In the genomic region with DNA sequence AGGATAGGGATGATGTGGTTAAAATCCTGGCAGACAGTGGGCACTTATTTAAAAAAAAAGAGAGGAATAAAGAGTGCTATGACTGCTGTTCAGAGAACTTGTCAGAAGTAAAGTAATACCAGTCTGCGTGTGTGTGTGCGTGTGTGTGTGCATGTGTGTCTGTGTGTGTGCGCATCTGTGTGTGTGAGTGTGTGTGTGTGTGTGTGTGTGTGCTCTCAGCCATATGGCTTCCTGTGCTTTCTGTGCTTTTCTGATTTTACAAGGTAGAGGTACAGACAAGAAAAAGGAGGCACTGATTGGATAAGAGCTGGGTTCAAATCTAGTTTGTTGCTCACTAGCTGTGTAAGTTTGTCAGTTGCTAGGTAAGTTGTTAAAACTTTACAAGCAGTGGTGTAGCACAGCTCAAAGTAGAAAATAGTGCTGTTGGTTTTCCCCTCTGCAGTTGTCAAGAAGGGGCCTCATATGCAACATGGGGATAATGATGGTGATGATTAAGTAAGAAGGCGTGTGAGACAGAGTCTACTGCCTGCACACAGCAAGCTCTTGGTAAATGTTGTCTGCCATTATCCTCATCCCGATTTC, we compare ENCODE assay signal across 11 cellular contexts.
DNase-seq lines count a peak whose midpoint lies in the region; ATAC-seq and TF ChIP-seq lines count a peak whose summit lies in the region.
"Had no signal": no experiment of that assay in that cellular context is flagged by ENCODE, and none has a peak within 500 bp of the region (broad histone marks: within the 10 kb centered on the region; RNA-seq: fewer than 3 reads in every experiment).

No MANE protein-coding gene starts in this region.

- no peak overlapping the region for H3K4me3 Mint-ChIP-seq in CD8-positive, alpha-beta T cell
- no peak overlapping the region for H3K4me3 Mint-ChIP-seq in activated naive CD8-positive, alpha-beta T cell

- H2BK5ac ChIP-seq in IMR-90 (ENCODE audit: low read depth, low read length, poor library complexity, severe bottlenecking) (peak overlapping the region; percentile 76), mesenchymal stem cell (ENCODE audit: low read depth, low read length, poor library complexity, severe bottlenecking) (no peak overlapping the region)

- H3K27me3 ChIP-seq in CD8-positive, alpha-beta T cell (ENCODE audit: insufficient read depth, low read length): no peaks in the 10 kb centered on the region
- H3K27me3 ChIP-seq in IMR-90 (ENCODE audit: control insufficient read depth, insufficient read depth, low read length) (no peaks in the 10 kb centered on the region), mesenchymal stem cell (ENCODE audit: control insufficient read depth in 1 of 2, insufficient read depth in 1 of 2, low read length in 2 of 2) (no peaks in the 10 kb centered on the region)
- H3K27me3 ChIP-seq: cardiac muscle cell had no signal

- POLR2A ChIA-PET in CD8-positive, alpha-beta T cell (lab: Charles Lee): interaction anchor here (0.9 kb wide), 1 partner anchor 169 kb away, joined by 3 read pairs; no protein-coding TSS in a partner anchor
- POLR2A ChIA-PET in IMR-90 (lab: Charles Lee; ENCODE audit: unreplicated experiment): no interaction called here

- ATAC-seq in CD8-positive, alpha-beta T cell: no peak
- ATAC-seq in IMR-90 (ENCODE audit: low read depth) (peak; percentile 45), HG03342 (IDR thresholded peaks at IDR 0.05; ENCODE audit: unreplicated experiment) (no peak), GM18858 (IDR thresholded peaks at IDR 0.05; ENCODE audit: unreplicated experiment) (no peak)

- peak overlapping the region; percentile 71 for H2BK120ac ChIP-seq in IMR-90 (ENCODE audit: low read depth, low read length)
- no peak overlapping the region for H2BK120ac ChIP-seq in mesenchymal stem cell (ENCODE audit: low read depth, low read length)

- H3K14ac ChIP-seq in IMR-90 (replicated peaks; ENCODE audit: low read depth, low read length) (peak overlapping the region; percentile 51), mesenchymal stem cell (ENCODE audit: low read length in 2 of 2) (no peak overlapping the region)

- H3K79me1 ChIP-seq in IMR-90 (ENCODE audit: low read depth in 1 of 2, low read length in 2 of 2) (no peaks in the 10 kb centered on the region), mesenchymal stem cell (replicated peaks; ENCODE audit: low read length, poor library complexity, severe bottlenecking) (no peaks in the 10 kb centered on the region)

- TF ChIP-seq RAD21 in IMR-90 (IDR thresholded peaks at IDR 0.05; ENCODE audit: low read length): no peak

- no peaks in the 10 kb centered on the region for H3K36me3 Mint-ChIP-seq in CD8-positive, alpha-beta T cell
- no peaks in the 10 kb centered on the region for H3K36me3 Mint-ChIP-seq in activated naive CD8-positive, alpha-beta T cell

- H3K9me3 ChIP-seq in CD8-positive, alpha-beta T cell (ENCODE audit: low read length): no peaks in the 10 kb centered on the region
- H3K9me3 ChIP-seq in IMR-90 (ENCODE audit: control insufficient read depth, insufficient read depth, low read length) (no peaks in the 10 kb centered on the region), mesenchymal stem cell (ENCODE audit: control insufficient read depth, low read length) (no peaks in the 10 kb centered on the region)

- H3K23ac ChIP-seq in IMR-90 (ENCODE audit: low read depth, low read length): peak overlapping the region; percentile 26
- no peak overlapping the region for H3K23ac ChIP-seq in mesenchymal stem cell (ENCODE audit: low read length in 2 of 2)

- no TSS peak for BruUV-seq in IMR-90 (replicated peaks; lab: Mats Ljungman, UMichigan)

- peaks cover 50% of the 10 kb centered on the region for H3K4me1 Mint-ChIP-seq in CD8-positive, alpha-beta T cell (ENCODE audit: low read depth)
- peaks cover 48% of the 10 kb centered on the region for H3K4me1 Mint-ChIP-seq in activated naive CD8-positive, alpha-beta T cell (ENCODE audit: low read depth)

- 0 out of 2 replicates have a peak overlapping the region, but pooled peaks have one; percentile 32 for H3K56ac ChIP-seq in IMR-90 (ENCODE audit: extremely low read depth, insufficient read depth, low read length)

- no peaks in the 10 kb centered on the region for H4K20me1 ChIP-seq in IMR-90 (ENCODE audit: insufficient read depth, low read length)

- no peaks in the 10 kb centered on the region for H3K36me3 ChIP-seq in CD8-positive, alpha-beta T cell (ENCODE audit: insufficient read depth, low read length)
- no peaks in the 10 kb centered on the region for H3K36me3 ChIP-seq in IMR-90 (ENCODE audit: control insufficient read depth, insufficient read depth, low read length)
- H3K36me3 ChIP-seq in mesenchymal stem cell (ENCODE audit: control insufficient read depth in 1 of 2, insufficient read depth in 2 of 2, low read depth in 1 of 2, low read length in 2 of 2): no peaks in the 10 kb centered on the region
- H3K36me3 ChIP-seq: cardiac muscle cell had no signal

- H3K4ac ChIP-seq in IMR-90 (ENCODE audit: low read depth, low read length) (peak overlapping the region; percentile 66), mesenchymal stem cell (ENCODE audit: low read depth in 1 of 2, low read length in 2 of 2) (peak overlapping the region in 1 of 2 experiments; percentile 32)

- H3K18ac ChIP-seq in IMR-90 (ENCODE audit: low read depth, low read length) (peak overlapping the region; percentile 10; the same call in 1 of the 2 replicates), mesenchymal stem cell (ENCODE audit: low read depth in 1 of 2, low read length in 2 of 2) (peak overlapping the region in 1 of 2 experiments; percentile 40)

- intact Hi-C loops in CD8-positive, alpha-beta T cell (cut with DNase I, micrococcal nuclease): no loop called here
- intact Hi-C loops in IMR-90 (cut with micrococcal nuclease): loop anchor here (1.0 kb wide), 1 partner anchor 9 kb away; no protein-coding TSS in a partner anchor

- H2AK5ac ChIP-seq in IMR-90 (ENCODE audit: low read depth, low read length): peak overlapping the region; percentile 83
- H2AK5ac ChIP-seq in mesenchymal stem cell (ENCODE audit: low read length, severe bottlenecking): peak overlapping the region; percentile 14

- no peak for DNase-seq in CD8-positive, alpha-beta T cell
- DNase-seq in IMR-90 (peak; percentile 68), mesenchymal stem cell (peak; percentile 79), 8988T (no peak), GM13976 (ENCODE audit: low spot score) (no peak)
- DNase-seq: NCI-H1417; stimulated activated CD4-positive, alpha-beta T cell treated with anti-CD3 and anti-CD28 coated beads, Interleukin-2, amount 100 ng/mL, for 24 hours had no signal

- peak overlapping the region; percentile 28 to 37 for H2BK12ac ChIP-seq in mesenchymal stem cell (ENCODE audit: low read length in 2 of 2)

- H3K9me1 ChIP-seq in IMR-90 (ENCODE audit: insufficient read depth, low read length): peaks cover 6% of the 10 kb centered on the region; the same call in 1 of the 2 replicates

- H3K4me3 ChIP-seq in CD8-positive, alpha-beta T cell (ENCODE audit: low read depth, low read length): no peak overlapping the region
- H3K4me3 ChIP-seq in IMR-90 (ENCODE audit: insufficient read depth, low read depth, low read length) (no peak overlapping the region), mesenchymal stem cell (ENCODE audit: insufficient read depth in 1 of 2, low read depth in 1 of 2, low read length in 2 of 2) (no peak overlapping the region)
- H3K4me3 ChIP-seq: cardiac muscle cell had no signal

- no peak for TF ChIP-seq CTCF in CD8-positive, alpha-beta T cell (IDR thresholded peaks at IDR 0.05)
- TF ChIP-seq CTCF in IMR-90 (conservative IDR thresholded peaks at IDR 0.05; ENCODE audit: low read depth, low read length) (no peak), GM13976 (IDR thresholded peaks at IDR 0.05; ENCODE audit: borderline replicate concordance, control extremely low read depth, extremely low read depth, insufficient read depth, missing control alignments) (no peak)

- H3K4me2 ChIP-seq in IMR-90 (ENCODE audit: low read depth, low read length) (peak overlapping the region; percentile 38; the same call in 1 of the 2 replicates), mesenchymal stem cell (ENCODE audit: low read length, poor library complexity, severe bottlenecking) (no peak overlapping the region)

- no peak for TF ChIP-seq POLR2A in IMR-90 (IDR thresholded peaks at IDR 0.05; ENCODE audit: low read depth, low read length)

- no peak overlapping the region for H2AFZ ChIP-seq in IMR-90 (replicated peaks; ENCODE audit: low read length, poor library complexity)
- no peak overlapping the region for H2AFZ ChIP-seq in mesenchymal stem cell (ENCODE audit: low read depth, low read length)

- dilution Hi-C loops in IMR-90 (cut with HindIII; ENCODE audit: low sequenced_read_pairs, unreplicated experiment): no loop called here

- peak overlapping the region; percentile 35; the same call in 1 of the 2 replicates for H2BK20ac ChIP-seq in IMR-90 (ENCODE audit: low read depth, low read length)

- H4K91ac ChIP-seq in IMR-90 (ENCODE audit: insufficient read depth, low read depth, low read length) (peak overlapping the region; percentile 55), mesenchymal stem cell (ENCODE audit: low read length) (no peak overlapping the region)

- no peak overlapping the region for H3K27ac ChIP-seq in CD8-positive, alpha-beta T cell (ENCODE audit: low read depth, low read length)
- H3K27ac ChIP-seq in IMR-90 (ENCODE audit: insufficient read depth, low read length) (peak overlapping the region; percentile 25; the same call in 1 of the 2 replicates), mesenchymal stem cell (ENCODE audit: low read length, poor library complexity, severe bottlenecking) (peak overlapping the region; percentile 65)
- H3K27ac ChIP-seq: cardiac muscle cell had no signal

- in situ Hi-C loops in IMR-90 (cut with MboI; ENCODE audit: low sequenced_read_pairs): no loop called here
- in situ Hi-C loops in GM13976 (cut with MboI; ENCODE audit: low sequenced_read_pairs, unreplicated experiment): loop anchor here (10.0 kb wide), 1 partner anchor 164 kb away; no protein-coding TSS in a partner anchor

- H3K27ac Mint-ChIP-seq in CD8-positive, alpha-beta T cell: peak overlapping the region; percentile 34
- H3K27ac Mint-ChIP-seq in activated naive CD8-positive, alpha-beta T cell: peak overlapping the region; percentile 94

- CTCF ChIA-PET in CD8-positive, alpha-beta T cell (lab: Charles Lee): interaction anchor here (0.5 to 1.3 kb wide), 4 partner anchors 67 to 205 kb away, joined by 3 to 4 read pairs (median 3); no protein-coding TSS in a partner anchor
- CTCF ChIA-PET in IMR-90 (lab: Yijun Ruan, JAX): interaction anchor here (0.5 kb wide), 1 partner anchor 38 kb away, joined by 3 read pairs; no protein-coding TSS in a partner anchor

- H4K8ac ChIP-seq in IMR-90 (ENCODE audit: low read depth in 2 of 2, low read length in 2 of 2): peak overlapping the region in 1 of 2 experiments; percentile 45; a peak in 2 of 4 replicates
- H4K8ac ChIP-seq in mesenchymal stem cell (ENCODE audit: low read length): no peak overlapping the region

- H3K9ac ChIP-seq in IMR-90 (ENCODE audit: low read depth, low read length) (no peak overlapping the region), mesenchymal stem cell (ENCODE audit: low read length) (no peak overlapping the region)

- no CpG with 5 or more reads among the region's 5 CpGs for WGBS in IMR-90 (ENCODE audit: extremely low coverage in 2 of 2, insufficient read length in 1 of 2), 2 experiments
- WGBS in mesenchymal stem cell: 67% methylated on average over 5 of the region's 5 CpGs

- peak overlapping the region; percentile 47 for H2AK9ac ChIP-seq in IMR-90 (replicated peaks; ENCODE audit: low read depth, low read length, poor library complexity)

- peaks cover 47% of the 10 kb centered on the region for H3K4me1 ChIP-seq in CD8-positive, alpha-beta T cell (ENCODE audit: insufficient read depth, low read length)
- H3K4me1 ChIP-seq in IMR-90 (ENCODE audit: control insufficient read depth, insufficient read depth, low read length) (peaks cover 18% of the 10 kb centered on the region), mesenchymal stem cell (ENCODE audit: control insufficient read depth, insufficient read depth, low read depth, low read length) (peaks cover 7% of the 10 kb centered on the region)

- no peaks in the 10 kb centered on the region for H3K9me3 Mint-ChIP-seq in CD8-positive, alpha-beta T cell
- no peaks in the 10 kb centered on the region for H3K9me3 Mint-ChIP-seq in activated naive CD8-positive, alpha-beta T cell (ENCODE audit: low read depth)

- H4K5ac ChIP-seq in IMR-90 (ENCODE audit: low read depth, low read length): peak overlapping the region; percentile 18; the same call in 1 of the 2 replicates

- H3K27me3 Mint-ChIP-seq in CD8-positive, alpha-beta T cell (ENCODE audit: low read depth): no peaks in the 10 kb centered on the region
- H3K27me3 Mint-ChIP-seq in activated naive CD8-positive, alpha-beta T cell: no peaks in the 10 kb centered on the region

- H2BK15ac ChIP-seq in IMR-90 (ENCODE audit: low read depth, low read length) (peak overlapping the region; percentile 82; the same call in 2 of the 3 replicates), mesenchymal stem cell (ENCODE audit: low read depth, poor library complexity, severe bottlenecking) (no peak overlapping the region)

Comparison
In these comparisons a context has a peak if more than half of its experiments do, and no peak if none do; other contexts are left out.
1. DNase-seq: peak in IMR-90 (single experiment) and mesenchymal stem cell (single experiment); none in CD8-positive, alpha-beta T cell (0 of 7), 8988T (single experiment) and GM13976 (single experiment).